ENCODE assay signal across 9 cellular contexts in the genomic region with DNA sequence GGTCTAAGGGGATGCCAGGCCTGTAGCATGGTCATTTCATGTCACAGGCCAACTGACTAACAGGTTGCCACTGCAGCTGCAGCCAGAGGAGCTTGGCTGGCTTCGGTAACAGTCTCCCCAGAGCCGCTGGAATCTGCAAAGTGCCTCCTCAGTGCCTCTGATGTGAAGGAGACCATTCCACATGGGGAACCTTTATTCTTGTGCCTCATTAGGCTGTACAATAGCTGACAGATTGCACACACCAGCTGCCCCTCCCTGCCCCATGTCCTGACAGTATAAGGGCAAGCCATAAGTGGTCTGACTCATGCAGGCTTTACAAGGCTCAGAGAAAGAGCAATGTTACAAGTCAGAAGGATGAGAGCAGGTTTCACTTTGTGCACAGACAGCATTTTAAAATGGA.
A peak's percentile ranks its signal among the peaks of the same experiment; 100 is the strongest.
DNase-seq lines count a peak whose midpoint lies in the region; ATAC-seq and TF ChIP-seq lines count a peak whose summit lies in the region.
"Had no signal": no experiment of that assay in that cellular context is flagged by ENCODE, and none has a peak within 500 bp of the region (broad histone marks: within the 10 kb centered on the region; RNA-seq: fewer than 3 reads in every experiment).

No MANE protein-coding gene starts in this region.

- H3K4me3 ChIP-seq in fibroblast of lung (replicated peaks in 1 of 4; ENCODE audit: control extremely low read depth in 1 of 4, insufficient read depth in 1 of 4, low read depth in 3 of 4, low read length in 4 of 4) (no peak overlapping the region), stomach smooth muscle (ENCODE audit: low read length in 2 of 2) (peak overlapping the region; percentile 33 to 47)

- DNase-seq in SHP77 (lab: John Stamatoyannopoulos, UW) (peak; percentile 30 to 64), SHP77 treated with DMSO at 0.1 percent for 48 hours (lab: John Stamatoyannopoulos, UW) (no peak), NCI-H69 (lab: John Stamatoyannopoulos, UW) (peak; percentile 38), fibroblast of lung (ENCODE audit: low read depth in 2 of 2) (peak; percentile 27 to 84), DMS114 treated with DMSO at 0.1 percent for 48 hours (lab: John Stamatoyannopoulos, UW; ENCODE audit: unreplicated experiment) (no peak)
- DNase-seq: Right ventricle myocardium superior had no signal

- no peaks in the 10 kb centered on the region for H3K79me2 ChIP-seq in fibroblast of lung (ENCODE audit: control insufficient read depth, insufficient read depth, low read length)

- H3K36me3 ChIP-seq in fibroblast of lung (ENCODE audit: control insufficient read depth, insufficient read depth, low read length) (no peaks in the 10 kb centered on the region), stomach smooth muscle (ENCODE audit: control insufficient read depth in 2 of 2, insufficient read depth in 2 of 2, low read length in 2 of 2) (no peaks in the 10 kb centered on the region)

- no peak for TF ChIP-seq CTCF in fibroblast of lung (conservative IDR thresholded peaks at IDR 0.05 in 1 of 2, IDR thresholded peaks at IDR 0.05 in 1 of 2; ENCODE audit: low read depth in 1 of 2, low read length in 2 of 2)

- no peak overlapping the region for H2AFZ ChIP-seq in fibroblast of lung (ENCODE audit: low read length)

- no peak overlapping the region for H3K4me2 ChIP-seq in fibroblast of lung (ENCODE audit: extremely low read depth, insufficient read depth, low read length)

- no peak overlapping the region for H3K9ac ChIP-seq in fibroblast of lung (ENCODE audit: insufficient read depth, low read length)
- no peak overlapping the region for H3K9ac ChIP-seq in stomach smooth muscle (ENCODE audit: low read length in 2 of 2)

- no peak for ATAC-seq in HG03520 (IDR thresholded peaks at IDR 0.05; ENCODE audit: unreplicated experiment)
- no peak for ATAC-seq in GM21367 (IDR thresholded peaks at IDR 0.05; ENCODE audit: unreplicated experiment)

- H3K27ac ChIP-seq in fibroblast of lung (ENCODE audit: insufficient read depth, low read length) = no peak overlapping the region
- H3K27ac ChIP-seq in stomach smooth muscle (ENCODE audit: low read length) = peak overlapping the region; percentile 18

- H4K20me1 ChIP-seq in fibroblast of lung (ENCODE audit: control insufficient read depth, extremely low read depth, insufficient read depth, low read length) = no peaks in the 10 kb centered on the region

- H3K9me3 ChIP-seq in fibroblast of lung (ENCODE audit: control insufficient read depth, insufficient read depth, low read depth, low read length) (no peaks in the 10 kb centered on the region), stomach smooth muscle (ENCODE audit: control insufficient read depth in 2 of 2, low read length in 2 of 2) (no peaks in the 10 kb centered on the region)

- H3K4me1 ChIP-seq in fibroblast of lung (ENCODE audit: control insufficient read depth, extremely low read depth, insufficient read depth, low read length) = no peaks in the 10 kb centered on the region
- H3K4me1 ChIP-seq in stomach smooth muscle (ENCODE audit: control insufficient read depth, insufficient read depth, low read length) = no peaks in the 10 kb centered on the region

- no peaks in the 10 kb centered on the region for H3K27me3 ChIP-seq in fibroblast of lung (ENCODE audit: control insufficient read depth, insufficient read depth, low read length)
- no peaks in the 10 kb centered on the region for H3K27me3 ChIP-seq in stomach smooth muscle (ENCODE audit: control insufficient read depth in 1 of 2, insufficient read depth in 2 of 2, low read length in 2 of 2)

Comparison
In these comparisons a context has a peak if more than half of its experiments do, and no peak if none do; other contexts are left out.
1. DNase-seq: peak in SHP77 (2 of 2), NCI-H69 (single experiment) and fibroblast of lung (2 of 2); none in SHP77 treated with DMSO at 0.1 percent for 48 hours (single experiment) and DMS114 treated with DMSO at 0.1 percent for 48 hours (single experiment).
2. H3K4me3 ChIP-seq: peak in stomach smooth muscle (2 of 2); none in fibroblast of lung (0 of 4).